ENCODE assay signal across 1 cellular context in genomic region chr6:24330137-24330732, GRCh38.
A peak's percentile ranks its signal among the peaks of the same experiment; 100 is the strongest.
TF ChIP-seq lines count a peak whose summit lies in the region.

No MANE protein-coding gene starts in this region.

TF ChIP-seq in HepG2, 621 proteins besides CTCF, POLR2A, EP300 and RAD21 (continued from another document and continues in another):
- TF ChIP-seq, protein P1, sequence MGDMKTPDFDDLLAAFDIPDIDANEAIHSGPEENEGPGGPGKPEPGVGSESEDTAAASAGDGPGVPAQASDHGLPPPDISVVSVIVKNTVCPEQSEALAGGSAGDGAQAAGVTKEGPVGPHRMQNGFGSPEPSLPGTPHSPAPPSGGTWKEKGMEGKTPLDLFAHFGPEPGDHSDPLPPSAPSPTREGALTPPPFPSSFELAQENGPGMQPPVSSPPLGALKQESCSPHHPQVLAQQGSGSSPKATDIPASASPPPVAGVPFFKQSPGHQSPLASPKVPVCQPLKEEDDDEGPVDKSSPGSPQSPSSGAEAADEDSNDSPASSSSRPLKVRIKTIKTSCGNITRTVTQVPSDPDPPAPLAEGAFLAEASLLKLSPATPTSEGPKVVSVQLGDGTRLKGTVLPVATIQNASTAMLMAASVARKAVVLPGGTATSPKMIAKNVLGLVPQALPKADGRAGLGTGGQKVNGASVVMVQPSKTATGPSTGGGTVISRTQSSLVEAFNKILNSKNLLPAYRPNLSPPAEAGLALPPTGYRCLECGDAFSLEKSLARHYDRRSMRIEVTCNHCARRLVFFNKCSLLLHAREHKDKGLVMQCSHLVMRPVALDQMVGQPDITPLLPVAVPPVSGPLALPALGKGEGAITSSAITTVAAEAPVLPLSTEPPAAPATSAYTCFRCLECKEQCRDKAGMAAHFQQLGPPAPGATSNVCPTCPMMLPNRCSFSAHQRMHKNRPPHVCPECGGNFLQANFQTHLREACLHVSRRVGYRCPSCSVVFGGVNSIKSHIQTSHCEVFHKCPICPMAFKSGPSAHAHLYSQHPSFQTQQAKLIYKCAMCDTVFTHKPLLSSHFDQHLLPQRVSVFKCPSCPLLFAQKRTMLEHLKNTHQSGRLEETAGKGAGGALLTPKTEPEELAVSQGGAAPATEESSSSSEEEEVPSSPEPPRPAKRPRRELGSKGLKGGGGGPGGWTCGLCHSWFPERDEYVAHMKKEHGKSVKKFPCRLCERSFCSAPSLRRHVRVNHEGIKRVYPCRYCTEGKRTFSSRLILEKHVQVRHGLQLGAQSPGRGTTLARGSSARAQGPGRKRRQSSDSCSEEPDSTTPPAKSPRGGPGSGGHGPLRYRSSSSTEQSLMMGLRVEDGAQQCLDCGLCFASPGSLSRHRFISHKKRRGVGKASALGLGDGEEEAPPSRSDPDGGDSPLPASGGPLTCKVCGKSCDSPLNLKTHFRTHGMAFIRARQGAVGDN (CRISPR knock-in tag; IDR thresholded peaks at IDR 0.05) = no peak
- peak; percentile 68; the same call in 1 of the 2 replicates for TF ChIP-seq ZMYM4 (CRISPR knock-in tag; IDR thresholded peaks at IDR 0.05)
- TF ChIP-seq, protein P2, sequence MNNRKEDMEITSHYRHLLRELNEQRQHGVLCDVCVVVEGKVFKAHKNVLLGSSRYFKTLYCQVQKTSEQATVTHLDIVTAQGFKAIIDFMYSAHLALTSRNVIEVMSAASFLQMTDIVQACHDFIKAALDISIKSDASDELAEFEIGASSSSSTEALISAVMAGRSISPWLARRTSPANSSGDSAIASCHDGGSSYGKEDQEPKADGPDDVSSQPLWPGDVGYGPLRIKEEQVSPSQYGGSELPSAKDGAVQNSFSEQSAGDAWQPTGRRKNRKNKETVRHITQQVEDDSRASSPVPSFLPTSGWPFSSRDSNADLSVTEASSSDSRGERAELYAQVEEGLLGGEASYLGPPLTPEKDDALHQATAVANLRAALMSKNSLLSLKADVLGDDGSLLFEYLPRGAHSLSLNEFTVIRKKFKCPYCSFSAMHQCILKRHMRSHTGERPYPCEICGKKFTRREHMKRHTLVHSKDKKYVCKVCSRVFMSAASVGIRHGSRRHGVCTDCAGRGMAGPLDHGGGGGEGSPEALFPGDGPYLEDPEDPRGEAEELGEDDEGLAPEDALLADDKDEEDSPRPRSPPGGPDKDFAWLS (CRISPR knock-in tag; IDR thresholded peaks at IDR 0.05; ENCODE audit: borderline replicate concordance) = no peak
- peak; percentile 36; the same call in 1 of the 2 replicates for TF ChIP-seq ZNF414 (CRISPR knock-in tag; IDR thresholded peaks at IDR 0.05)
- TF ChIP-seq GLI4 (CRISPR knock-in tag; IDR thresholded peaks at IDR 0.05; ENCODE audit: borderline replicate concordance) = no peak
- peak; percentile 64; the same call in 1 of the 2 replicates for TF ChIP-seq FOXK2 (IDR thresholded peaks at IDR 0.05)
- TF ChIP-seq PTBP1 (IDR thresholded peaks at IDR 0.05; ENCODE audit: low read depth, low read length, poor library complexity, severe bottlenecking) = no peak
- peak; percentile 88; the same call in 1 of the 2 replicates for TF ChIP-seq CC2D1A (CRISPR knock-in tag; IDR thresholded peaks at IDR 0.05)
- no peak for TF ChIP-seq MAF1 (CRISPR knock-in tag; IDR thresholded peaks at IDR 0.05; ENCODE audit: borderline replicate concordance)
- no peak for TF ChIP-seq DNMT1 (CRISPR knock-in tag; IDR thresholded peaks at IDR 0.05)
- peak; percentile 77; the same call in 1 of the 2 replicates for TF ChIP-seq JUN (CRISPR knock-in tag; IDR thresholded peaks at IDR 0.05)
- no peak for TF ChIP-seq GTF2F1 (IDR thresholded peaks at IDR 0.05; ENCODE audit: low read length)
- TF ChIP-seq, protein P3, sequence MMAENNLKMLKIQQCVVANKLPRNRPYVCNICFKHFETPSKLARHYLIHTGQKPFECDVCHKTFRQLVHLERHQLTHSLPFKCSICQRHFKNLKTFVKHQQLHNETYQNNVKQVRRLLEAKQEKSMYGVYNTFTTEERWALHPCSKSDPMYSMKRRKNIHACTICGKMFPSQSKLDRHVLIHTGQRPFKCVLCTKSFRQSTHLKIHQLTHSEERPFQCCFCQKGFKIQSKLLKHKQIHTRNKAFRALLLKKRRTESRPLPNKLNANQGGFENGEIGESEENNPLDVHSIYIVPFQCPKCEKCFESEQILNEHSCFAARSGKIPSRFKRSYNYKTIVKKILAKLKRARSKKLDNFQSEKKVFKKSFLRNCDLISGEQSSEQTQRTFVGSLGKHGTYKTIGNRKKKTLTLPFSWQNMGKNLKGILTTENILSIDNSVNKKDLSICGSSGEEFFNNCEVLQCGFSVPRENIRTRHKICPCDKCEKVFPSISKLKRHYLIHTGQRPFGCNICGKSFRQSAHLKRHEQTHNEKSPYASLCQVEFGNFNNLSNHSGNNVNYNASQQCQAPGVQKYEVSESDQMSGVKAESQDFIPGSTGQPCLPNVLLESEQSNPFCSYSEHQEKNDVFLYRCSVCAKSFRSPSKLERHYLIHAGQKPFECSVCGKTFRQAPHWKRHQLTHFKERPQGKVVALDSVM (CRISPR knock-in tag; IDR thresholded peaks at IDR 0.05) = peak; percentile 41; the same call in 1 of the 2 replicates
- peak; percentile 99 for TF ChIP-seq RCOR2 (CRISPR knock-in tag; IDR thresholded peaks at IDR 0.05)
- TF ChIP-seq MAFF (IDR thresholded peaks at IDR 0.05; ENCODE audit: low read depth, low read length) = no peak
- no peak for TF ChIP-seq ZNF546 (CRISPR knock-in tag; conservative IDR thresholded peaks at IDR 0.05)
- no peak for TF ChIP-seq ZNF619 (CRISPR knock-in tag; IDR thresholded peaks at IDR 0.05)
- TF ChIP-seq, protein P4, sequence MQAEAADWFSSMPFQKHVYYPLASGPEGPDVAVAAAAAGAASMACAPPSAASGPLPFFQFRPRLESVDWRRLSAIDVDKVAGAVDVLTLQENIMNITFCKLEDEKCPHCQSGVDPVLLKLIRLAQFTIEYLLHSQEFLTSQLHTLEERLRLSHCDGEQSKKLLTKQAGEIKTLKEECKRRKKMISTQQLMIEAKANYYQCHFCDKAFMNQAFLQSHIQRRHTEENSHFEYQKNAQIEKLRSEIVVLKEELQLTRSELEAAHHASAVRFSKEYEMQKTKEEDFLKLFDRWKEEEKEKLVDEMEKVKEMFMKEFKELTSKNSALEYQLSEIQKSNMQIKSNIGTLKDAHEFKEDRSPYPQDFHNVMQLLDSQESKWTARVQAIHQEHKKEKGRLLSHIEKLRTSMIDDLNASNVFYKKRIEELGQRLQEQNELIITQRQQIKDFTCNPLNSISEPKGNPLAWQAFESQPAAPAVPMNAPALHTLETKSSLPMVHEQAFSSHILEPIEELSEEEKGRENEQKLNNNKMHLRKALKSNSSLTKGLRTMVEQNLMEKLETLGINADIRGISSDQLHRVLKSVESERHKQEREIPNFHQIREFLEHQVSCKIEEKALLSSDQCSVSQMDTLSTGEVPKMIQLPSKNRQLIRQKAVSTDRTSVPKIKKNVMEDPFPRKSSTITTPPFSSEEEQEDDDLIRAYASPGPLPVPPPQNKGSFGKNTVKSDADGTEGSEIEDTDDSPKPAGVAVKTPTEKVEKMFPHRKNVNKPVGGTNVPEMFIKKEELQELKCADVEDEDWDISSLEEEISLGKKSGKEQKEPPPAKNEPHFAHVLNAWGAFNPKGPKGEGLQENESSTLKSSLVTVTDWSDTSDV (CRISPR knock-in tag; IDR thresholded peaks at IDR 0.05) = no peak
- no peak for TF ChIP-seq ZNF737 (CRISPR knock-in tag; IDR thresholded peaks at IDR 0.05; ENCODE audit: borderline replicate concordance)
- TF ChIP-seq ZNF616 (CRISPR knock-in tag; IDR thresholded peaks at IDR 0.05; ENCODE audit: low read depth) = no peak
- peak; percentile 12; the same call in 1 of the 2 replicates for TF ChIP-seq ZBTB21 (CRISPR knock-in tag; IDR thresholded peaks at IDR 0.05)
- no peak for TF ChIP-seq KAT7 (CRISPR knock-in tag; IDR thresholded peaks at IDR 0.05; ENCODE audit: borderline replicate concordance)
- peak; percentile 90 for TF ChIP-seq SAP130 (CRISPR knock-in tag; IDR thresholded peaks at IDR 0.05; ENCODE audit: low read depth)
- TF ChIP-seq ZNF552 (CRISPR knock-in tag; IDR thresholded peaks at IDR 0.05; ENCODE audit: borderline replicate concordance) = no peak; the same call in 1 of the 2 replicates
- no peak for TF ChIP-seq IKZF1 (IDR thresholded peaks at IDR 0.05)
- TF ChIP-seq HOXA5 (CRISPR knock-in tag; IDR thresholded peaks at IDR 0.05) = peak; percentile 66; the same call in 1 of the 2 replicates
- 0 out of 2 replicates have a peak, but pooled peaks have one; percentile 50 for TF ChIP-seq ZNF841 (CRISPR knock-in tag; IDR thresholded peaks at IDR 0.05; ENCODE audit: borderline replicate concordance)
- TF ChIP-seq DMTF1 (CRISPR knock-in tag; IDR thresholded peaks at IDR 0.05) = no peak
- no peak for TF ChIP-seq GRHL1 (CRISPR knock-in tag; conservative IDR thresholded peaks at IDR 0.05)
- TF ChIP-seq, protein P5, sequence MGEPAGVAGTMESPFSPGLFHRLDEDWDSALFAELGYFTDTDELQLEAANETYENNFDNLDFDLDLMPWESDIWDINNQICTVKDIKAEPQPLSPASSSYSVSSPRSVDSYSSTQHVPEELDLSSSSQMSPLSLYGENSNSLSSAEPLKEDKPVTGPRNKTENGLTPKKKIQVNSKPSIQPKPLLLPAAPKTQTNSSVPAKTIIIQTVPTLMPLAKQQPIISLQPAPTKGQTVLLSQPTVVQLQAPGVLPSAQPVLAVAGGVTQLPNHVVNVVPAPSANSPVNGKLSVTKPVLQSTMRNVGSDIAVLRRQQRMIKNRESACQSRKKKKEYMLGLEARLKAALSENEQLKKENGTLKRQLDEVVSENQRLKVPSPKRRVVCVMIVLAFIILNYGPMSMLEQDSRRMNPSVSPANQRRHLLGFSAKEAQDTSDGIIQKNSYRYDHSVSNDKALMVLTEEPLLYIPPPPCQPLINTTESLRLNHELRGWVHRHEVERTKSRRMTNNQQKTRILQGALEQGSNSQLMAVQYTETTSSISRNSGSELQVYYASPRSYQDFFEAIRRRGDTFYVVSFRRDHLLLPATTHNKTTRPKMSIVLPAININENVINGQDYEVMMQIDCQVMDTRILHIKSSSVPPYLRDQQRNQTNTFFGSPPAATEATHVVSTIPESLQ (CRISPR knock-in tag; conservative IDR thresholded peaks at IDR 0.05) = 0 out of 2 replicates have a peak, but pooled peaks have one; percentile 61
- TF ChIP-seq ZNF3 (CRISPR knock-in tag; IDR thresholded peaks at IDR 0.05) = 0 out of 2 replicates have a peak, but pooled peaks have one; percentile 47
- TF ChIP-seq BATF2 (CRISPR knock-in tag; IDR thresholded peaks at IDR 0.05) = no peak
- TF ChIP-seq ZNF329 (CRISPR knock-in tag; IDR thresholded peaks at IDR 0.05; ENCODE audit: low read depth) = no peak
- TF ChIP-seq, protein P6, sequence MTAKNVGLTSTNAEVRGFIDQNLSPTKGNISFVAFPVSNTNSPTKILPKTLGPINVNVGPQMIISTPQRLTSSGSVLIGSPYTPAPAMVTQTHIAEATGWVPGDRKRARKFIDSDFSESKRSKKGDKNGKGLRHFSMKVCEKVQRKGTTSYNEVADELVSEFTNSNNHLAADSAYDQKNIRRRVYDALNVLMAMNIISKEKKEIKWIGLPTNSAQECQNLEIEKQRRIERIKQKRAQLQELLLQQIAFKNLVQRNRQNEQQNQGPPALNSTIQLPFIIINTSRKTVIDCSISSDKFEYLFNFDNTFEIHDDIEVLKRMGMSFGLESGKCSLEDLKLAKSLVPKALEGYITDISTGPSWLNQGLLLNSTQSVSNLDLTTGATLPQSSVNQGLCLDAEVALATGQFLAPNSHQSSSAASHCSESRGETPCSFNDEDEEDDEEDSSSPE (CRISPR knock-in tag; IDR thresholded peaks at IDR 0.05) = no peak
- TF ChIP-seq HNRNPH1 (optimal IDR thresholded peaks at IDR 0.05; ENCODE audit: low read depth, low read length) = no peak
- no peak; the same call in 1 of the 2 replicates for TF ChIP-seq SAFB2 (CRISPR knock-in tag; IDR thresholded peaks at IDR 0.05; ENCODE audit: borderline replicate concordance, low read depth)
- 0 out of 2 replicates have a peak, but pooled peaks have one; percentile 10 for TF ChIP-seq ZNF749 (CRISPR knock-in tag; IDR thresholded peaks at IDR 0.05; ENCODE audit: borderline replicate concordance)
- no peak for TF ChIP-seq HMGA1 (CRISPR knock-in tag; conservative IDR thresholded peaks at IDR 0.05)
- no peak for TF ChIP-seq AHR (CRISPR knock-in tag; IDR thresholded peaks at IDR 0.05)
- TF ChIP-seq NFKBIZ (CRISPR knock-in tag; IDR thresholded peaks at IDR 0.05) = no peak; the same call in 1 of the 2 replicates
- TF ChIP-seq NFIC (IDR thresholded peaks at IDR 0.05; ENCODE audit: low read length) = peak; percentile 99
